Comparison of ENCODE assay signal across 9 cellular contexts in genomic region chr5:31664566-31664965, GRCh38. TPM values are rescaled to one million over a fixed set of nuclear protein-coding genes. Genes with fewer than 3 reads are reported as not detected.
A peak's percentile ranks its signal among the peaks of the same experiment; 100 is the strongest.
DNase-seq lines count a peak whose midpoint lies in the region; ATAC-seq, FAIRE-seq and TF ChIP-seq lines count a peak whose summit lies in the region.
"Had no signal": no experiment of that assay in that cellular context is flagged by ENCODE, and none has a peak within 500 bp of the region (broad histone marks: within the 10 kb centered on the region; RNA-seq: fewer than 3 reads in every experiment).

No MANE protein-coding gene starts in this region.

- TF ChIP-seq CTCF in OCI-LY1 (IDR thresholded peaks at IDR 0.05; ENCODE audit: low read length), result peak; percentile 60
- TF ChIP-seq CTCF in endothelial cell (IDR thresholded peaks at IDR 0.05; ENCODE audit: unreplicated experiment), result no peak
- no peak for TF ChIP-seq CTCF in uterus (IDR thresholded peaks at IDR 0.05)

- H3K27me3 ChIP-seq in OCI-LY1 (ENCODE audit: insufficient read depth, low read length) (0 out of 2 replicates have a peak, but pooled peaks cover 5% of the 10 kb centered on the region), uterus (no peaks in the 10 kb centered on the region)

- peaks cover 17% of the 10 kb centered on the region for H3K36me3 Mint-ChIP-seq in endothelial cell (ENCODE audit: low read depth, unreplicated experiment)

- in situ Hi-C loops in Caki2 (cut with HindIII; ENCODE audit: low pct_unique_long_range_greater_than_20kb, low sequenced_read_pairs), result no loop called here

- H3K9me3 ChIP-seq in OCI-LY1 (ENCODE audit: low read length) (no peaks in the 10 kb centered on the region), uterus (no peaks in the 10 kb centered on the region)

- H3K9me3 Mint-ChIP-seq in endothelial cell (ENCODE audit: unreplicated experiment), result no peaks in the 10 kb centered on the region

- peak; percentile 26 for FAIRE-seq in GM18507 (lab: Jason Lieb, UNC)

- H3K27me3 Mint-ChIP-seq in endothelial cell (ENCODE audit: unreplicated experiment), result peaks cover 4% of the 10 kb centered on the region

- H3K4me3 ChIP-seq in OCI-LY1 (ENCODE audit: low read depth, low read length, poor library complexity, severe bottlenecking), result no peak overlapping the region
- no peak overlapping the region for H3K4me3 ChIP-seq in uterus

- DNase-seq in Caki2 (ENCODE audit: low read depth), result peak; percentile 12
- DNase-seq in GM18507 (ENCODE audit: extremely low spot score, insufficient read length, low read depth), result no peak
- DNase-seq in activated CD4-positive, CD25-positive, alpha-beta regulatory T cell (lab: John Stamatoyannopoulos, UW), result no peak
- no peak for DNase-seq in endothelial cell (ENCODE audit: low spot score)
- no peak for DNase-seq in uterus
- DNase-seq in NCI-H510A treated with DMSO at 0.1 percent for 48 hours (lab: John Stamatoyannopoulos, UW), result no peak
- DNase-seq: stimulated activated CD4-positive, alpha-beta T cell treated with anti-CD3 and anti-CD28 coated beads, Interleukin-4, amount 100 ng/mL, for 4 hours had no signal

- intact Hi-C loops in uterus (cut with DNase I; ENCODE audit: low total_unique reads), result no loop called here

- H3F3A ChIP-seq in OCI-LY1 (ENCODE audit: insufficient read depth, low read length), result no peaks in the 10 kb centered on the region

- no peak overlapping the region for H3K9ac ChIP-seq in OCI-LY1 (ENCODE audit: low read length)

- no peak overlapping the region for H3K4me3 Mint-ChIP-seq in endothelial cell (ENCODE audit: unreplicated experiment)

- H3K27ac Mint-ChIP-seq in endothelial cell (ENCODE audit: unreplicated experiment), result no peak overlapping the region

- TF ChIP-seq POLR2A in uterus (IDR thresholded peaks at IDR 0.05), result no peak

- no peak overlapping the region for H3K4me2 ChIP-seq in OCI-LY1 (ENCODE audit: low read length)

- H3K79me2 ChIP-seq in OCI-LY1 (ENCODE audit: insufficient read depth, low read length), result no peaks in the 10 kb centered on the region

- H3K36me3 ChIP-seq in OCI-LY1 (ENCODE audit: insufficient read depth, low read length) (no peaks in the 10 kb centered on the region), uterus (no peaks in the 10 kb centered on the region)

- ATAC-seq in esophagus mucosa, result peak; percentile 43

- no peaks in the 10 kb centered on the region for H4K20me1 ChIP-seq in OCI-LY1 (ENCODE audit: insufficient read depth, low read length)

- no peak overlapping the region for H2AFZ ChIP-seq in OCI-LY1 (ENCODE audit: low read length)

- H3K27ac ChIP-seq in OCI-LY1 (ENCODE audit: low read depth, low read length, poor library complexity, severe bottlenecking), result no peak overlapping the region
- H3K27ac ChIP-seq in uterus, result no peak overlapping the region

- H3K4me1 Mint-ChIP-seq in endothelial cell (ENCODE audit: unreplicated experiment), result peaks cover 12% of the 10 kb centered on the region

- H3K4me1 ChIP-seq in OCI-LY1 (ENCODE audit: insufficient read depth, low read length, severe bottlenecking) (no peaks in the 10 kb centered on the region), uterus (no peaks in the 10 kb centered on the region)

- H3K9me2 ChIP-seq in OCI-LY1 (ENCODE audit: low read depth, low read length), result no peaks in the 10 kb centered on the region

RNA-seq across cellular contexts. Expression of gene PDZD2, which starts 25.6 kb away (rescaled TPM):
- total RNA-seq in Caki2 (2014; rRNA removed; shearing (Covaris generic); ENCODE audit: low replicate concordance), result 0.17 TPM in 1 of 2 replicates, not detected in the other
- total RNA-seq in esophagus mucosa (20.8 TPM), endothelial cell (ENCODE audit: unreplicated experiment) (71.1 TPM), uterus (10 to 100 TPM in 2 of 4 donors, 1 to 10 TPM in 2; 6.2 to 21.4 (median 11.8) TPM)
